Comparison of ENCODE assay signal across 20 cellular contexts in the genomic region with DNA sequence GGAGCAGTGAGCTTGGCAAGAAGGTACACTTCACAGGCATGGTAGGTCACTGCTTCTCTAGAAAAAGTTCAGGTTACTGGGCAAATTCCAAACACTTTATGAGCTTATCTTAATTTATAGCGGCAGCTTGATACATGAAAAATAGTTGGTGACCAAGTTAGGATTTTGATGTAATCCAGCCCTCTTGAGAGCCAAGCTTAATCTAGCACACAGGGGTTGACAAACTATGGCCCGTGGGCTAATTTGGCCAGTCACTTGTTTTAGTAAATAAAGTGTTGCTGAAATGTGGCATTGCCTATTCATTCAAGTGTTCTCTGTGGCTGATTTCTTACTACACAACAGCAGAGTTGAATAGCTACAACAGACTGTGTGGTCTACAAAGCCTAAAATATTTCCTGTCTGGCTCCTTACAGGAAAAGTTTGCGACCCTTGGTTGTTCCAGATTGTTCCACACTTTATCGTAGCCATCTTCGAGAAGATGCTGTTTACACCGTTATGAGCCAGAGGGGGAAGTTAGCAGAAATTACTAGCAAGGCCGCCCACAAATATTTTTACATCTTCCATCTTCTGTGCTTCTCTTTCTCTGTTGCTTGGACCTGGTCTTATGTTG.
DNase-seq lines count a peak whose midpoint lies in the region; ATAC-seq, FAIRE-seq and TF ChIP-seq lines count a peak whose summit lies in the region.
"Had no signal": no experiment of that assay in that cellular context is flagged by ENCODE, and none has a peak within 500 bp of the region (broad histone marks: within the 10 kb centered on the region; RNA-seq: fewer than 3 reads in every experiment).

No MANE protein-coding gene starts in this region.

- no peaks in the 10 kb centered on the region for H3K79me2 ChIP-seq in SK-N-SH (ENCODE audit: insufficient read depth)
- H3K79me2 ChIP-seq in keratinocyte (ENCODE audit: control insufficient read depth, insufficient read depth, low read length) = peaks cover 7% of the 10 kb centered on the region

- H3K4me1 ChIP-seq in BLaER1 (peaks cover 74% of the 10 kb centered on the region), SK-N-SH (ENCODE audit: control insufficient read depth in 1 of 2, insufficient read depth in 2 of 2, low read depth in 1 of 2, low read length in 1 of 2) (peaks cover 5 to 25% of the 10 kb centered on the region in 2 experiments), keratinocyte (ENCODE audit: control insufficient read depth, extremely low read depth, insufficient read depth, low read length) (peaks cover 29% of the 10 kb centered on the region), subcutaneous abdominal adipose tissue (ENCODE audit: control insufficient read depth in 5 of 5, insufficient read depth in 5 of 5, low read length in 5 of 5) (peaks cover 2 to 49% (median 24%) of the 10 kb centered on the region in 5 donors)

- no peaks in the 10 kb centered on the region for H4K20me1 ChIP-seq in BLaER1
- H4K20me1 ChIP-seq in SK-N-SH (ENCODE audit: insufficient read depth) = no peaks in the 10 kb centered on the region
- H4K20me1 ChIP-seq in keratinocyte (ENCODE audit: control insufficient read depth, extremely low read depth, insufficient read depth, low read length) = no peaks in the 10 kb centered on the region

- no peaks in the 10 kb centered on the region for H3K36me3 ChIP-seq in BLaER1
- H3K36me3 ChIP-seq in SK-N-SH (replicated peaks in 1 of 2; ENCODE audit: control insufficient read depth in 1 of 2, insufficient read depth in 2 of 2, low read length in 1 of 2) = no peaks in the 10 kb centered on the region
- no peaks in the 10 kb centered on the region for H3K36me3 ChIP-seq in keratinocyte (ENCODE audit: control insufficient read depth in 2 of 2, extremely low read depth in 1 of 2, insufficient read depth in 2 of 2, low read length in 2 of 2)
- H3K36me3 ChIP-seq in subcutaneous abdominal adipose tissue (ENCODE audit: control insufficient read depth in 5 of 5, insufficient read depth in 5 of 5, low read length in 5 of 5) = no peaks in the 10 kb centered on the region

- H3K27me3 ChIP-seq in BLaER1 (no peaks in the 10 kb centered on the region), SK-N-SH (ENCODE audit: insufficient read depth) (no peaks in the 10 kb centered on the region), keratinocyte (ENCODE audit: control insufficient read depth, extremely low read depth, insufficient read depth, low read length) (no peaks in the 10 kb centered on the region), subcutaneous abdominal adipose tissue (ENCODE audit: control insufficient read depth in 5 of 5, insufficient read depth in 4 of 5, low read length in 5 of 5) (no peaks in the 10 kb centered on the region)
- H3K27me3 ChIP-seq: dorsolateral prefrontal cortex had no signal

- peak in 1 of 2 experiments; percentile 12; a peak in 1 of 4 replicates for TF ChIP-seq EP300 in SK-N-SH (IDR thresholded peaks at IDR 0.05; ENCODE audit: borderline replicate concordance in 1 of 2, low read depth in 1 of 2, low read length in 1 of 2)

- FAIRE-seq in keratinocyte (lab: Jason Lieb, UNC) = peak; percentile 41

- DNase-seq in SK-N-SH = no peak
- no peak for DNase-seq in keratinocyte (ENCODE audit: low read depth, low spot score)
- DNase-seq in activated CD4-positive, alpha-beta T cell treated with anti-CD3 and anti-CD28 coated beads, Interleukin-2, amount 50 U/mL, for 1 hour = no peak
- DNase-seq in NCI-H1436 treated with DMSO at 0.1 percent for 48 hours (lab: John Stamatoyannopoulos, UW) = no peak
- no peak for DNase-seq in hypothalamus (lab: John Stamatoyannopoulos, UW)
- DNase-seq: activated CD8-positive, alpha-beta memory T cell treated with anti-CD3 and anti-CD28 coated beads, Interleukin-2, amount 50 U/mL, for 4 hours; Calu3; midbrain; natural killer cell; NCI-H187; NCI-H2227 treated with DMSO at 0.1 percent for 48 hours; stimulated activated CD4-positive, alpha-beta T cell treated with anti-CD3 and anti-CD28 coated beads, Interleukin-15, amount 100 ng/mL, for 24 hours; stimulated activated naive CD8-positive, alpha-beta T cell treated with anti-CD3 and anti-CD28 coated beads, Interleukin-15, amount 100 ng/mL, for 72 hours had no signal

- H2AFZ ChIP-seq in SK-N-SH (ENCODE audit: low read depth) (no peak overlapping the region), keratinocyte (ENCODE audit: control insufficient read depth, low read length) (no peak overlapping the region)

- H3K27ac ChIP-seq in BLaER1 (no peak overlapping the region), SK-N-SH (ENCODE audit: low read depth in 2 of 2, low read length in 1 of 2) (peak overlapping the region; percentile 10 to 72; a peak in 2 of 4 replicates), keratinocyte (ENCODE audit: control insufficient read depth, insufficient read depth, low read length) (no peak overlapping the region), subcutaneous abdominal adipose tissue (ENCODE audit: low read depth, low read length) (peak overlapping the region; percentile 33)
- H3K27ac ChIP-seq: VCaP had no signal

- no peak overlapping the region for H3K9ac ChIP-seq in BLaER1
- H3K9ac ChIP-seq in SK-N-SH = no peak overlapping the region
- H3K9ac ChIP-seq in keratinocyte (ENCODE audit: control insufficient read depth, extremely low read depth, insufficient read depth, low read length) = no peak overlapping the region
- no peak overlapping the region for H3K9ac ChIP-seq in subcutaneous abdominal adipose tissue (ENCODE audit: low read length in 5 of 5)

- H3F3A ChIP-seq in SK-N-SH (replicated peaks; ENCODE audit: insufficient read depth) = peaks cover 29% of the 10 kb centered on the region

- dilution Hi-C loops in keratinocyte (cut with MboI; ENCODE audit: extremely low pct_ligation_motif_present, low sequenced_read_pairs) = no loop called here

- H3K9me2 ChIP-seq in SK-N-SH = no peaks in the 10 kb centered on the region

- H3K4me2 ChIP-seq in BLaER1 = peak overlapping the region; percentile 64
- no peak overlapping the region for H3K4me2 ChIP-seq in SK-N-SH
- no peak overlapping the region for H3K4me2 ChIP-seq in keratinocyte (ENCODE audit: control insufficient read depth, extremely low read depth, insufficient read depth, low read depth, low read length)

- no peaks in the 10 kb centered on the region for H3K9me1 ChIP-seq in keratinocyte (ENCODE audit: control insufficient read depth, extremely low read depth, insufficient read depth, low read length)

- H3K4me3 ChIP-seq in BLaER1 = no peak overlapping the region
- no peak overlapping the region for H3K4me3 ChIP-seq in SK-N-SH (ENCODE audit: low read depth in 2 of 2, low read length in 1 of 2)
- H3K4me3 ChIP-seq in keratinocyte (ENCODE audit: control insufficient read depth in 2 of 3, extremely low read depth in 1 of 3, insufficient read depth in 2 of 3, low read depth in 1 of 3, low read length in 3 of 3) = no peak overlapping the region
- H3K4me3 ChIP-seq in subcutaneous abdominal adipose tissue (ENCODE audit: low read depth in 1 of 5, low read length in 5 of 5) = no peak overlapping the region
- H3K4me3 ChIP-seq: dorsolateral prefrontal cortex had no signal

- TF ChIP-seq RAD21 in SK-N-SH (IDR thresholded peaks at IDR 0.05; ENCODE audit: low read length) = no peak

- POLR2A ChIA-PET in SK-N-SH (lab: Yijun Ruan, JAX) = interaction anchor here (0.6 kb wide), 1 partner anchor 682 kb away, joined by 3 read pairs; no protein-coding TSS in a partner anchor

- no peak for ATAC-seq in GM21447 (IDR thresholded peaks at IDR 0.05; ENCODE audit: unreplicated experiment)
- ATAC-seq: HCT116; natural killer cell; sciatic nerve; stimulated activated naive CD8-positive, alpha-beta T cell treated with anti-CD3 and anti-CD28 coated beads, Interleukin-15, amount 100 ng/mL, for 72 hours had no signal

- H3K9me3 ChIP-seq in BLaER1 = no peaks in the 10 kb centered on the region
- H3K9me3 ChIP-seq in SK-N-SH = no peaks in the 10 kb centered on the region
- H3K9me3 ChIP-seq in keratinocyte (ENCODE audit: control insufficient read depth, low read depth, low read length) = no peaks in the 10 kb centered on the region
- H3K9me3 ChIP-seq in subcutaneous abdominal adipose tissue (ENCODE audit: control insufficient read depth in 5 of 5, low read length in 5 of 5) = no peaks in the 10 kb centered on the region

- WGBS in SK-N-SH (ENCODE audit: low lambda C conversion rate) = 89% methylated on average over 7 of the region's 7 CpGs

- CTCF ChIA-PET in SK-N-SH (lab: Yijun Ruan, JAX) = no interaction called here

- TF ChIP-seq CTCF in SK-N-SH (IDR thresholded peaks at IDR 0.05) (no peak), keratinocyte (optimal IDR thresholded peaks at IDR 0.05 in 1 of 3, IDR thresholded peaks at IDR 0.05 in 1 of 3, conservative IDR thresholded peaks at IDR 0.05 in 1 of 3; ENCODE audit: extremely low read depth in 1 of 3, insufficient read depth in 2 of 3, low read length in 3 of 3) (no peak)

TF ChIP-seq in SK-N-SH, 30 proteins besides CTCF, POLR2A, EP300 and RAD21 (continues in another document):
- TF ChIP-seq YY1 (IDR thresholded peaks at IDR 0.05; ENCODE audit: low read depth) (no peak), USF2 (IDR thresholded peaks at IDR 0.05; ENCODE audit: borderline replicate concordance, low read depth, low read length) (no peak), CHD2 (IDR thresholded peaks at IDR 0.05; ENCODE audit: low read length, partially characterized antibody) (no peak), EZH2phosphoT487 (IDR thresholded peaks at IDR 0.05; ENCODE audit: borderline replicate concordance, low read depth) (no peak), RCOR1 (IDR thresholded peaks at IDR 0.05; ENCODE audit: low read length) (no peak), GABPA (IDR thresholded peaks at IDR 0.05; ENCODE audit: low read depth) (no peak), FOXJ3 (CRISPR knock-in tag; IDR thresholded peaks at IDR 0.05) (no peak), ELF1 (IDR thresholded peaks at IDR 0.05) (no peak), TCF12 (IDR thresholded peaks at IDR 0.05) (peak; percentile 59), SIN3A (IDR thresholded peaks at IDR 0.05; ENCODE audit: borderline replicate concordance, low read depth, low read length) (0 out of 2 replicates have a peak, but pooled peaks have one; percentile 25), FOXM1 (IDR thresholded peaks at IDR 0.05; ENCODE audit: low read depth) (no peak)

Comparison
In these comparisons a context has a peak if more than half of its experiments do, and no peak if none do; other contexts are left out.
1. H3K27ac ChIP-seq: peak in SK-N-SH (2 of 2) and subcutaneous abdominal adipose tissue (single experiment); none in BLaER1 (single experiment) and keratinocyte (single experiment).